Comparison of ENCODE assay signal across 2 cellular contexts in the genomic region with DNA sequence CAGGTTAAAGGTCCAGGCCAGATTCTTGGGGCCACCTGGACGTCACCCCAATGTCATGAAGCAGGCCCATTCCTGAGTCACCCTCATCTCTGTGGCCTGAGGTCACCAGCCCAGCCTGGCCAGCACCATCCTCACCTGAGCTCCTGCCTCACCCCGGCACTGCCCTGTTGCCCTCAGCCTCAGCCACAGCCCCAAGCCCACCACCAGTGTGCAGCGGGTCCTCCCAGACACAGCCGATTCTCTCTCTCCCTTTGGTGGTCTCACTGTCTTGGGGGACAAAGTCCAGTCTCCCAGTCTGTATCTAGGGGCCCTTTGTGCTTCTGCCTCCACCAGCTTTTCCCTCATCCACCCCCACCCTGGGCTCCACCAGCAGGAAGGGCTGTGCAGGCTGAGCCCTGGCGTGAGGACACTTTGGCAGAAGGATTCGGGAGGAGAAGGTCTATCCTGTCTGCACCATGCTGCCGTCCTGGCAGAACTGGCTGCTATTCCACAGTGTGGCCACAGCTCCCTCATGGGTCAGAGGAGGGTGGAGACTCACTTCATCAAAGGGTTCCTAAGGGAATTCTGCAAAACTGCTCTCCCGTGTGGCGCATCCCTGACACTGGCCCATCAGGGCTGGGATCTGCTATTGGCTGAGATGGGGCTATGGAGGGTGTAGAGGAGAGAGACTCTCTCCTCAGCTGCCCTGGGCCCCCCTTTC.
TF ChIP-seq lines count a peak whose summit lies in the region.

No MANE protein-coding gene starts in this region.

TF ChIP-seq in A549, 52 proteins besides CTCF, POLR2A, EP300 and RAD21:
- TF ChIP-seq RCOR1 (IDR thresholded peaks at IDR 0.05; ENCODE audit: low read depth, low read length) (no peak), FOSB (CRISPR knock-in tag; IDR thresholded peaks at IDR 0.05) (no peak), CBX8 (IDR thresholded peaks at IDR 0.05) (no peak), EHF (CRISPR knock-in tag; IDR thresholded peaks at IDR 0.05) (no peak), TP53 (CRISPR knock-in tag; IDR thresholded peaks at IDR 0.05) (no peak), CHD4 (IDR thresholded peaks at IDR 0.05; ENCODE audit: borderline replicate concordance) (no peak), KDM1A (IDR thresholded peaks at IDR 0.05; ENCODE audit: low read depth) (no peak)
- TF ChIP-seq, protein P1, sequence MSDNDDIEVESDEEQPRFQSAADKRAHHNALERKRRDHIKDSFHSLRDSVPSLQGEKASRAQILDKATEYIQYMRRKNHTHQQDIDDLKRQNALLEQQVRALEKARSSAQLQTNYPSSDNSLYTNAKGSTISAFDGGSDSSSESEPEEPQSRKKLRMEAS (IDR thresholded peaks at IDR 0.05), result no peak
- TF ChIP-seq, protein P2, sequence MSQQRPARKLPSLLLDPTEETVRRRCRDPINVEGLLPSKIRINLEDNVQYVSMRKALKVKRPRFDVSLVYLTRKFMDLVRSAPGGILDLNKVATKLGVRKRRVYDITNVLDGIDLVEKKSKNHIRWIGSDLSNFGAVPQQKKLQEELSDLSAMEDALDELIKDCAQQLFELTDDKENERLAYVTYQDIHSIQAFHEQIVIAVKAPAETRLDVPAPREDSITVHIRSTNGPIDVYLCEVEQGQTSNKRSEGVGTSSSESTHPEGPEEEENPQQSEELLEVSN (IDR thresholded peaks at IDR 0.05; ENCODE audit: borderline replicate concordance, low read depth), result no peak
- TF ChIP-seq, protein P3, sequence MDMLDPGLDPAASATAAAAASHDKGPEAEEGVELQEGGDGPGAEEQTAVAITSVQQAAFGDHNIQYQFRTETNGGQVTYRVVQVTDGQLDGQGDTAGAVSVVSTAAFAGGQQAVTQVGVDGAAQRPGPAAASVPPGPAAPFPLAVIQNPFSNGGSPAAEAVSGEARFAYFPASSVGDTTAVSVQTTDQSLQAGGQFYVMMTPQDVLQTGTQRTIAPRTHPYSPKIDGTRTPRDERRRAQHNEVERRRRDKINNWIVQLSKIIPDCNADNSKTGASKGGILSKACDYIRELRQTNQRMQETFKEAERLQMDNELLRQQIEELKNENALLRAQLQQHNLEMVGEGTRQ (IDR thresholded peaks at IDR 0.05), result no peak

TF ChIP-seq in GM23338, 12 proteins besides CTCF, POLR2A, EP300 and RAD21:
- TF ChIP-seq EZH2 (IDR thresholded peaks at IDR 0.05; ENCODE audit: low read depth, unreplicated experiment) (no peak), ZNF114 (CRISPR knock-in tag; IDR thresholded peaks at IDR 0.05) (no peak), ZNF331 (CRISPR knock-in tag; IDR thresholded peaks at IDR 0.05; ENCODE audit: low read depth) (no peak), NANOG (IDR thresholded peaks at IDR 0.05; ENCODE audit: borderline replicate concordance) (no peak)
